10 cellular contexts compared by ENCODE assay signal in genomic region chr11:76823481-76824028, GRCh38. TPM values are rescaled to one million over a fixed set of nuclear protein-coding genes. Genes with fewer than 3 reads are reported as not detected.
A peak's percentile ranks its signal among the peaks of the same experiment; 100 is the strongest.
DNase-seq lines count a peak whose midpoint lies in the region; ATAC-seq, FAIRE-seq and TF ChIP-seq lines count a peak whose summit lies in the region.
"Had no signal": no experiment of that assay in that cellular context is flagged by ENCODE, and none has a peak within 500 bp of the region (broad histone marks: within the 10 kb centered on the region; RNA-seq: fewer than 3 reads in every experiment).

No MANE protein-coding gene starts in this region.

- H3K36me3 Mint-ChIP-seq in dendritic cell treated with granulocyte-macrophage colony-stimulating factor and Interleukin-4, amounts not matched to agents 40 ng/mL and 50 ng/mL, for 4 days (ENCODE audit: low read depth), result no peaks in the 10 kb centered on the region
- H3K36me3 Mint-ChIP-seq: CD4-positive, CD25-positive, alpha-beta regulatory T cell had no signal

- TF ChIP-seq POLR2A in A549 (IDR thresholded peaks at IDR 0.05; ENCODE audit: low read length), result no peak; the same call in 1 of the 2 replicates

- H3K4me2 ChIP-seq in A549 (peak overlapping the region; percentile 93), hepatocyte (no peak overlapping the region)

- H3K4me1 ChIP-seq in A549 (peaks cover 27% of the 10 kb centered on the region), lower lobe of right lung (peaks cover 21% of the 10 kb centered on the region), hepatocyte (ENCODE audit: insufficient read depth) (peaks cover 3% of the 10 kb centered on the region)

- peaks cover 8% of the 10 kb centered on the region for H3K9me3 Mint-ChIP-seq in dendritic cell treated with granulocyte-macrophage colony-stimulating factor and Interleukin-4, amounts not matched to agents 40 ng/mL and 50 ng/mL, for 4 days

- FAIRE-seq in A549 (lab: Jason Lieb, UNC), result peak; percentile 73

- no peaks in the 10 kb centered on the region for H4K20me1 ChIP-seq in hepatocyte (ENCODE audit: insufficient read depth, poor library complexity, severe bottlenecking)

- H3K4me3 Mint-ChIP-seq in dendritic cell treated with granulocyte-macrophage colony-stimulating factor and Interleukin-4, amounts not matched to agents 40 ng/mL and 50 ng/mL, for 4 days, result no peak overlapping the region
- H3K4me3 Mint-ChIP-seq: CD4-positive, CD25-positive, alpha-beta regulatory T cell; T-helper 1 cell treated with Interleukin-12 subunit alpha and Interleukin-12 subunit beta and Interleukin-4 antibody, amounts not matched to agents 30 μg/mL and 1 μg/mL, for 36 hours had no signal

- H3K79me2 ChIP-seq in hepatocyte, result no peaks in the 10 kb centered on the region

- no peaks in the 10 kb centered on the region for H3K9me3 ChIP-seq in A549
- H3K9me3 ChIP-seq in MG63, result no peaks in the 10 kb centered on the region
- no peaks in the 10 kb centered on the region for H3K9me3 ChIP-seq in lower lobe of right lung
- H3K9me3 ChIP-seq in hepatocyte (ENCODE audit: low read depth), result no peaks in the 10 kb centered on the region

- H3K4me3 ChIP-seq in A549 (peak overlapping the region; percentile 37), MG63 (no peak overlapping the region), lower lobe of right lung (no peak overlapping the region), hepatocyte (no peak overlapping the region)

- H3K27ac Mint-ChIP-seq in dendritic cell treated with granulocyte-macrophage colony-stimulating factor and Interleukin-4, amounts not matched to agents 40 ng/mL and 50 ng/mL, for 4 days, result peak overlapping the region; percentile 77

- POLR2A ChIA-PET in A549 (lab: Yijun Ruan, JAX), result interaction anchor here (0.6 to 1.2 kb wide), 2 partner anchors 15 to 976 kb away, joined by 3 to 5 read pairs; no protein-coding TSS in a partner anchor

- H3K27me3 ChIP-seq in MG63 (no peaks in the 10 kb centered on the region), lower lobe of right lung (ENCODE audit: low read depth) (no peaks in the 10 kb centered on the region), hepatocyte (no peaks in the 10 kb centered on the region)

- H3K9me2 ChIP-seq in hepatocyte (replicated peaks; ENCODE audit: insufficient read depth), result no peaks in the 10 kb centered on the region

- H2AFZ ChIP-seq in hepatocyte, result no peak overlapping the region

- ATAC-seq in A549, result peak; percentile 95 to 97
- peak; percentile 87 to 88 for ATAC-seq in lower lobe of right lung
- ATAC-seq in GM21360 (IDR thresholded peaks at IDR 0.05; ENCODE audit: unreplicated experiment), result no peak
- ATAC-seq in HG03025 (IDR thresholded peaks at IDR 0.05; ENCODE audit: low FRiP score, unreplicated experiment), result no peak

- TF ChIP-seq EP300 in A549 (IDR thresholded peaks at IDR 0.05), result no peak

- WGBS in A549 (ENCODE audit: missing lambda C conversion rate), result under 1% methylated on average over 9 of the region's 9 CpGs
- WGBS in hepatocyte (ENCODE audit: low lambda C conversion rate, missing lambda C conversion rate), result 73% methylated on average over 9 of the region's 9 CpGs

- DNase-seq in A549 (ENCODE audit: low read depth in 1 of 2, low spot score in 1 of 2) (peak; percentile 89 to 91), MG63 (peak; percentile 69), lower lobe of right lung (no peak), hepatocyte (ENCODE audit: low spot score) (no peak), NCI-H1092 treated with DMSO at 0.1 percent for 48 hours (lab: John Stamatoyannopoulos, UW) (no peak)

- H3K36me3 ChIP-seq in MG63, result no peaks in the 10 kb centered on the region
- H3K36me3 ChIP-seq in lower lobe of right lung, result no peaks in the 10 kb centered on the region
- no peaks in the 10 kb centered on the region for H3K36me3 ChIP-seq in hepatocyte (replicated peaks; ENCODE audit: insufficient read depth, low read depth)

- intact Hi-C loops in dendritic cell treated with granulocyte-macrophage colony-stimulating factor and Interleukin-4, amounts not matched to agents 40 ng/mL and 50 ng/mL, for 4 days (cut with micrococcal nuclease), result loop anchor here (5.0 to 10.0 kb wide), 2 partner anchors 39 to 211 kb away; partner anchors contain the start of genes ACER3 and B3GNT6
- intact Hi-C loops in lower lobe of right lung (cut with DNase I), result no loop called here

- CTCF ChIA-PET in A549 (lab: Yijun Ruan, JAX), result interaction anchor here (0.9 to 2.4 kb wide), 8 partner anchors 12 to 97 kb away, joined by 3 to 10 read pairs (median 8); no protein-coding TSS in a partner anchor

- no peak for TF ChIP-seq CTCF in A549 (IDR thresholded peaks at IDR 0.05)
- TF ChIP-seq CTCF in lower lobe of right lung (IDR thresholded peaks at IDR 0.05), result no peak
- no peak for TF ChIP-seq CTCF in hepatocyte (IDR thresholded peaks at IDR 0.05; ENCODE audit: poor library complexity)

- H3K27ac ChIP-seq in A549, result peak overlapping the region; percentile 80 to 91
- peak overlapping the region; percentile 82 for H3K27ac ChIP-seq in lower lobe of right lung
- no peak overlapping the region for H3K27ac ChIP-seq in hepatocyte

- H3K27me3 Mint-ChIP-seq in dendritic cell treated with granulocyte-macrophage colony-stimulating factor and Interleukin-4, amounts not matched to agents 40 ng/mL and 50 ng/mL, for 4 days, result no peaks in the 10 kb centered on the region

- no peak for TF ChIP-seq RAD21 in A549 (conservative IDR thresholded peaks at IDR 0.05 in 1 of 2, IDR thresholded peaks at IDR 0.05 in 1 of 2)

- peaks cover 49% of the 10 kb centered on the region for H3K4me1 Mint-ChIP-seq in dendritic cell treated with granulocyte-macrophage colony-stimulating factor and Interleukin-4, amounts not matched to agents 40 ng/mL and 50 ng/mL, for 4 days (ENCODE audit: low read depth)

TF ChIP-seq in A549, 52 proteins besides CTCF, POLR2A, EP300 and RAD21:
- no peak for TF ChIP-seq CBX2 (IDR thresholded peaks at IDR 0.05; ENCODE audit: borderline replicate concordance, low read depth)
- peak; percentile 37; the same call in 1 of the 2 replicates for TF ChIP-seq JUNB (IDR thresholded peaks at IDR 0.05)
- no peak for TF ChIP-seq E2F6 (IDR thresholded peaks at IDR 0.05; ENCODE audit: borderline replicate concordance, low read depth)
- TF ChIP-seq FOSL2 (IDR thresholded peaks at IDR 0.05), result 0 out of 2 replicates have a peak, but pooled peaks have one; percentile 26
- peak; percentile 88 for TF ChIP-seq FOSL2 (CRISPR knock-in tag; IDR thresholded peaks at IDR 0.05)
- TF ChIP-seq MAFK (IDR thresholded peaks at IDR 0.05; ENCODE audit: partially characterized antibody), result peak; percentile 68
- no peak for TF ChIP-seq NPAS2 (CRISPR knock-in tag; IDR thresholded peaks at IDR 0.05; ENCODE audit: borderline replicate concordance)
- peak in 1 of 2 experiments; percentile 68; a peak in 3 of 5 replicates for TF ChIP-seq JUN (IDR thresholded peaks at IDR 0.05)
- TF ChIP-seq BCL3 (IDR thresholded peaks at IDR 0.05), result no peak
- 0 out of 3 replicates have a peak, but pooled peaks have one; percentile 16 for TF ChIP-seq SMC3 (IDR thresholded peaks at IDR 0.05)

RNA-seq across cellular contexts. Expression of gene ACER3, which starts 37.2 kb away (rescaled TPM):
- polyA plus RNA-seq in A549 (2011; rRNA removed) (43.3 and 46.6 TPM in 2 replicates), A549 (2017; fragmentation: RNase III; extraction: RNeasy Plus Mini Kit Qiagen cat#74134 plus additional on column Dnase treatment) (14.8 to 17.7 TPM (median 16.0 TPM) in 3 replicates), hepatocyte (14.9 and 18.3 TPM in 2 replicates)
- 12.2 and 12.7 TPM in 2 replicates for polyA plus RNA-seq in A549 (2012; cell fraction: cytosol; rRNA removed)
- polyA plus RNA-seq in A549 (2012; cell fraction: nucleus; rRNA removed), result 7.8 and 8.3 TPM in 2 replicates
- polyA minus RNA-seq in A549 (2011; rRNA and poly(A)+ RNA removed), result 22.8 and 30.6 TPM in 2 replicates
- 15.8 and 56.2 TPM in 2 replicates for total RNA-seq in MG63 (2014; rRNA removed; shearing (Covaris generic); ENCODE audit: low replicate concordance)
- total RNA-seq in lower lobe of right lung (67.2 TPM), hepatocyte (17.1 and 28.5 TPM in 2 replicates)

RNA-seq across cellular contexts. Expression of gene TSKU, which starts 40.4 kb away (rescaled TPM):
- polyA plus RNA-seq in A549 (2011; rRNA removed) (164 and 188 TPM in 2 replicates), A549 (2017; fragmentation: RNase III; extraction: RNeasy Plus Mini Kit Qiagen cat#74134 plus additional on column Dnase treatment) (145 to 171 TPM (median 164 TPM) in 3 replicates), hepatocyte (73.7 and 81.9 TPM in 2 replicates)
- polyA plus RNA-seq in A549 (2012; cell fraction: cytosol; rRNA removed), result 177 and 263 TPM in 2 replicates
- 271 and 323 TPM in 2 replicates for polyA plus RNA-seq in A549 (2012; cell fraction: nucleus; rRNA removed)
- polyA minus RNA-seq in A549 (2011; rRNA and poly(A)+ RNA removed), result 186 and 192 TPM in 2 replicates
- 4.8 and 8.2 TPM in 2 replicates for total RNA-seq in MG63 (2014; rRNA removed; shearing (Covaris generic); ENCODE audit: low replicate concordance)
- total RNA-seq in lower lobe of right lung (16.3 TPM), hepatocyte (61.9 and 62.9 TPM in 2 replicates)
- total RNA-seq: CD4-positive, CD25-positive, alpha-beta regulatory T cell had no signal
- polyA plus RNA-seq: CD4-positive, CD25-positive, alpha-beta regulatory T cell had no signal

Comparison
In these comparisons a context has a peak if more than half of its experiments do, and no peak if none do; other contexts are left out.
1. ATAC-seq: peak in A549 (2 of 2) and lower lobe of right lung (2 of 2); none in GM21360 (single experiment) and HG03025 (single experiment).
2. DNase-seq: peak in A549 (2 of 2) and MG63 (single experiment); none in lower lobe of right lung (single experiment), hepatocyte (single experiment) and NCI-H1092 treated with DMSO at 0.1 percent for 48 hours (single experiment).